2 cellular contexts compared by ENCODE assay signal in genomic region chr22:38861170-38861874, GRCh38.
TF ChIP-seq lines count a peak whose summit lies in the region.

No MANE protein-coding gene starts in this region.

TF ChIP-seq in WTC11, 78 proteins besides CTCF, POLR2A, EP300 and RAD21:
- TF ChIP-seq TEAD1 (CRISPR knock-in tag; IDR thresholded peaks at IDR 0.05) = 0 out of 2 replicates have a peak, but pooled peaks have one; percentile 29
- no peak for TF ChIP-seq ARID4B (CRISPR knock-in tag; IDR thresholded peaks at IDR 0.05; ENCODE audit: borderline replicate concordance)
- TF ChIP-seq ZNF263 (CRISPR knock-in tag; IDR thresholded peaks at IDR 0.05; ENCODE audit: low read depth) = no peak

TF ChIP-seq in HepG2, 621 proteins besides CTCF, POLR2A, EP300 and RAD21:
- TF ChIP-seq PATZ1 (CRISPR knock-in tag; IDR thresholded peaks at IDR 0.05) = peak; percentile 34; the same call in 1 of the 2 replicates
- no peak for TF ChIP-seq ZNF607 (CRISPR knock-in tag; IDR thresholded peaks at IDR 0.05; ENCODE audit: borderline replicate concordance)
- no peak for TF ChIP-seq HNRNPK (IDR thresholded peaks at IDR 0.05; ENCODE audit: low read depth, low read length, poor library complexity, severe bottlenecking)
- peak; percentile 24 for TF ChIP-seq RBM22 (optimal IDR thresholded peaks at IDR 0.05; ENCODE audit: low read length)
